ENCODE assay signal across 16 cellular contexts in genomic region chr2:110647777-110648176, GRCh38. TPM values are rescaled to one million over a fixed set of nuclear protein-coding genes. Genes with fewer than 3 reads are reported as not detected.
A peak's percentile ranks its signal among the peaks of the same experiment; 100 is the strongest.
DNase-seq lines count a peak whose midpoint lies in the region; ATAC-seq and TF ChIP-seq lines count a peak whose summit lies in the region.
"Had no signal": no experiment of that assay in that cellular context is flagged by ENCODE, and none has a peak within 500 bp of the region (broad histone marks: within the 10 kb centered on the region; RNA-seq: fewer than 3 reads in every experiment).

No MANE protein-coding gene starts in this region.

- no peak for ATAC-seq in GM18861 (IDR thresholded peaks at IDR 0.05; ENCODE audit: unreplicated experiment)
- ATAC-seq in activated CD8-positive, alpha-beta memory T cell treated with anti-CD3 and anti-CD28 coated beads, Interleukin-2, amount 10 ng/mL, durations not matched to agents 7 days and 5 days, result no peak
- ATAC-seq: HCT116 had no signal

- no peaks in the 10 kb centered on the region for H3K4me1 ChIP-seq in osteoblast (ENCODE audit: insufficient read depth, low read length)
- H3K4me1 ChIP-seq: Caco-2 had no signal

- H3K27me3 ChIP-seq in osteoblast (ENCODE audit: insufficient read depth, low read length), result no peaks in the 10 kb centered on the region

- H3K36me3 Mint-ChIP-seq in HFFc6 (ENCODE audit: low read depth), result peaks cover 6% of the 10 kb centered on the region; the same call in 1 of the 2 replicates
- peaks cover 43% of the 10 kb centered on the region for H3K36me3 Mint-ChIP-seq in activated T-helper 1 cell treated with anti-CD3 and anti-CD28 coated beads, Interleukin-12 subunit alpha, Interleukin-12 subunit beta, Interleukin-2, Interleukin-4 antibody, amounts not matched to agents 30 ng/mL and 10 ng/mL and 1 ng/mL, durations not matched to agents 14 hours and 24 hours and 36 hours (ENCODE audit: low read depth)
- peaks cover 73% of the 10 kb centered on the region for H3K36me3 Mint-ChIP-seq in activated CD8-positive, alpha-beta memory T cell treated with anti-CD3 and anti-CD28 coated beads, Interleukin-2, amount 10 ng/mL, durations not matched to agents 7 days and 5 days

- DNase-seq in HFFc6 (no peak), osteoblast (ENCODE audit: insufficient read length, low spot score, missing footprints) (no peak), NCI-H1105 (lab: John Stamatoyannopoulos, UW) (no peak)
- DNase-seq in activated T-helper 1 cell treated with anti-CD3 and anti-CD28 coated beads, Interleukin-12 subunit alpha, Interleukin-12 subunit beta, Interleukin-2, Interleukin-4 antibody, amounts not matched to agents 30 ng/mL and 10 ng/mL and 1 ng/mL, durations not matched to agents 14 hours and 24 hours and 36 hours (ENCODE audit: low spot score), result no peak
- DNase-seq in activated CD8-positive, alpha-beta memory T cell treated with anti-CD3 and anti-CD28 coated beads, Interleukin-2, amount 10 ng/mL, durations not matched to agents 7 days and 5 days, result no peak
- DNase-seq: AML-193; Caco-2; CD4-positive, alpha-beta T cell; DMS153; DMS79; GDM1; GM23248 had no signal

- no peaks in the 10 kb centered on the region for H4K20me1 ChIP-seq in osteoblast (ENCODE audit: insufficient read depth, low read length)

- peak overlapping the region; percentile 69 for H2AFZ ChIP-seq in osteoblast (ENCODE audit: low read length)
- H2AFZ ChIP-seq: GM23248 had no signal

- no peaks in the 10 kb centered on the region for H3K9me3 Mint-ChIP-seq in HFFc6
- H3K9me3 Mint-ChIP-seq in activated T-helper 1 cell treated with anti-CD3 and anti-CD28 coated beads, Interleukin-12 subunit alpha, Interleukin-12 subunit beta, Interleukin-2, Interleukin-4 antibody, amounts not matched to agents 30 ng/mL and 10 ng/mL and 1 ng/mL, durations not matched to agents 14 hours and 24 hours and 36 hours, result no peaks in the 10 kb centered on the region
- no peaks in the 10 kb centered on the region for H3K9me3 Mint-ChIP-seq in activated CD8-positive, alpha-beta memory T cell treated with anti-CD3 and anti-CD28 coated beads, Interleukin-2, amount 10 ng/mL, durations not matched to agents 7 days and 5 days (ENCODE audit: low read depth)
- H3K9me3 Mint-ChIP-seq: CD4-positive, alpha-beta T cell had no signal

- peaks cover 18% of the 10 kb centered on the region for H3K79me2 ChIP-seq in osteoblast (ENCODE audit: insufficient read depth, low read length)

- CTCF ChIA-PET in activated CD8-positive, alpha-beta memory T cell treated with anti-CD3 and anti-CD28 coated beads, Interleukin-2, amount 10 ng/mL, durations not matched to agents 7 days and 5 days (lab: Charles Lee), result interaction anchor here (1.0 kb wide), 1 partner anchor 36 kb away, joined by 3 read pairs; no protein-coding TSS in a partner anchor

- H3K9me3 ChIP-seq in osteoblast (ENCODE audit: low read depth, low read length), result no peaks in the 10 kb centered on the region
- H3K9me3 ChIP-seq: Caco-2 had no signal

- H3K4me3 Mint-ChIP-seq in HFFc6, result no peak overlapping the region
- no peak overlapping the region for H3K4me3 Mint-ChIP-seq in activated T-helper 1 cell treated with anti-CD3 and anti-CD28 coated beads, Interleukin-12 subunit alpha, Interleukin-12 subunit beta, Interleukin-2, Interleukin-4 antibody, amounts not matched to agents 30 ng/mL and 10 ng/mL and 1 ng/mL, durations not matched to agents 14 hours and 24 hours and 36 hours
- no peak overlapping the region for H3K4me3 Mint-ChIP-seq in activated CD8-positive, alpha-beta memory T cell treated with anti-CD3 and anti-CD28 coated beads, Interleukin-2, amount 10 ng/mL, durations not matched to agents 7 days and 5 days
- H3K4me3 Mint-ChIP-seq: CD4-positive, alpha-beta T cell had no signal

- intact Hi-C loops in activated T-helper 1 cell treated with anti-CD3 and anti-CD28 coated beads, Interleukin-12 subunit alpha, Interleukin-12 subunit beta, Interleukin-2, Interleukin-4 antibody, amounts not matched to agents 30 ng/mL and 10 ng/mL and 1 ng/mL, durations not matched to agents 14 hours and 24 hours and 36 hours (cut with micrococcal nuclease), result no loop called here

- no peak overlapping the region for H3K4me2 ChIP-seq in osteoblast (ENCODE audit: insufficient read depth, low read length)
- H3K4me2 ChIP-seq: KMS-11 had no signal

- TF ChIP-seq CTCF in HFFc6 (IDR thresholded peaks at IDR 0.05) (no peak), osteoblast (IDR thresholded peaks at IDR 0.05; ENCODE audit: extremely low read depth, low read depth, low read length) (no peak)

- no peak overlapping the region for H3K27ac ChIP-seq in osteoblast (ENCODE audit: low read depth, low read length)
- H3K27ac ChIP-seq: C4-2B, GM23248, KMS-11 had no signal

- H3K4me1 Mint-ChIP-seq in HFFc6 (ENCODE audit: low read depth), result peaks cover 13% of the 10 kb centered on the region
- H3K4me1 Mint-ChIP-seq in activated T-helper 1 cell treated with anti-CD3 and anti-CD28 coated beads, Interleukin-12 subunit alpha, Interleukin-12 subunit beta, Interleukin-2, Interleukin-4 antibody, amounts not matched to agents 30 ng/mL and 10 ng/mL and 1 ng/mL, durations not matched to agents 14 hours and 24 hours and 36 hours (ENCODE audit: low read depth), result peaks cover 12% of the 10 kb centered on the region
- H3K4me1 Mint-ChIP-seq in activated CD8-positive, alpha-beta memory T cell treated with anti-CD3 and anti-CD28 coated beads, Interleukin-2, amount 10 ng/mL, durations not matched to agents 7 days and 5 days, result peaks cover 2% of the 10 kb centered on the region

- H3K4me3 ChIP-seq in osteoblast (ENCODE audit: insufficient read depth, low read length), result no peak overlapping the region
- H3K4me3 ChIP-seq: GM23248 had no signal

- peak overlapping the region; percentile 30; the same call in 1 of the 2 replicates for H3K27ac Mint-ChIP-seq in HFFc6
- H3K27ac Mint-ChIP-seq in activated T-helper 1 cell treated with anti-CD3 and anti-CD28 coated beads, Interleukin-12 subunit alpha, Interleukin-12 subunit beta, Interleukin-2, Interleukin-4 antibody, amounts not matched to agents 30 ng/mL and 10 ng/mL and 1 ng/mL, durations not matched to agents 14 hours and 24 hours and 36 hours, result peak overlapping the region; percentile 4
- no peak overlapping the region for H3K27ac Mint-ChIP-seq in activated CD8-positive, alpha-beta memory T cell treated with anti-CD3 and anti-CD28 coated beads, Interleukin-2, amount 10 ng/mL, durations not matched to agents 7 days and 5 days
- H3K27ac Mint-ChIP-seq: CD4-positive, alpha-beta T cell had no signal

- no peaks in the 10 kb centered on the region for H3K27me3 Mint-ChIP-seq in HFFc6 (ENCODE audit: insufficient read depth)
- H3K27me3 Mint-ChIP-seq in activated T-helper 1 cell treated with anti-CD3 and anti-CD28 coated beads, Interleukin-12 subunit alpha, Interleukin-12 subunit beta, Interleukin-2, Interleukin-4 antibody, amounts not matched to agents 30 ng/mL and 10 ng/mL and 1 ng/mL, durations not matched to agents 14 hours and 24 hours and 36 hours (ENCODE audit: insufficient read depth), result no peaks in the 10 kb centered on the region
- H3K27me3 Mint-ChIP-seq in activated CD8-positive, alpha-beta memory T cell treated with anti-CD3 and anti-CD28 coated beads, Interleukin-2, amount 10 ng/mL, durations not matched to agents 7 days and 5 days, result no peaks in the 10 kb centered on the region
- H3K27me3 Mint-ChIP-seq: CD4-positive, alpha-beta T cell had no signal

- peaks cover 28% of the 10 kb centered on the region for H3K36me3 ChIP-seq in osteoblast (ENCODE audit: insufficient read depth, low read length)

RNA-seq across cellular contexts. Expression of gene BUB1, which starts 30.1 kb away (rescaled TPM):
- 10 to 100 TPM; 16.6 to 52.3 (median 47.6) TPM for total RNA-seq in HFFc6 (2021; fragmentation: NEBNext Ultra II Directional; extraction: Animal tissue kit (Norgen Biotek cat#: 25700))
- 56.1 and 61.9 TPM in 2 replicates for total RNA-seq in activated T-helper 1 cell treated with anti-CD3 and anti-CD28 coated beads, Interleukin-12 subunit alpha, Interleukin-12 subunit beta, Interleukin-2, Interleukin-4 antibody, amounts not matched to agents 30 ng/mL and 10 ng/mL and 1 ng/mL, durations not matched to agents 14 hours and 24 hours and 36 hours
- total RNA-seq in osteoblast, result 4.7 and 7.1 TPM in 2 replicates
- total RNA-seq in activated CD8-positive, alpha-beta memory T cell treated with anti-CD3 and anti-CD28 coated beads, Interleukin-2, amount 10 ng/mL, durations not matched to agents 7 days and 5 days, result 100 to 1,000 TPM; 126 to 153 TPM
